Comparison of ENCODE assay signal across 1 cellular context in the genomic region with DNA sequence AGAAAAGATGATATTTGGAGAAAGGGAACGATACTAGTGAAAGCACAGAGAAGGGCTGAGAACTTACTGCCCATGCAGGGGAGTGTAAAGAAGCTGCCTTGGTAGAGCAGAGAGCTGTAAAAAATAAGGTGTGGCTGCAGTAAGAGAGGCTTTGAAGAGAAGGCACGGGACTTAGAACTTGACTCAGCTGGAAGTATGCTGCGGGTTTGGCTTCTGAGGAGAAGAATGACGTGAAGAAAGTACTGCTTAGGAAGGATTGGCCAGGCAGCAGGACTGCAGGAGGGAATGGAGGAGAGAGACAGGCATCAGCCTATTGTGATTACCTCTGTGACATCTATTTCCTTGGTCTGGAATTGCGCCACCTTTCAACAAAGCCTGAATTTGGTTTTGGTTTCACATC.
TF ChIP-seq lines count a peak whose summit lies in the region.

No MANE protein-coding gene starts in this region.

TF ChIP-seq in GM23338, 12 proteins besides CTCF, POLR2A, EP300 and RAD21 (continued from another document):
- no peak for TF ChIP-seq ZNF462 (CRISPR knock-in tag; IDR thresholded peaks at IDR 0.05)
- no peak for TF ChIP-seq STAT1 (IDR thresholded peaks at IDR 0.05; ENCODE audit: unreplicated experiment)
- TF ChIP-seq, protein P1, sequence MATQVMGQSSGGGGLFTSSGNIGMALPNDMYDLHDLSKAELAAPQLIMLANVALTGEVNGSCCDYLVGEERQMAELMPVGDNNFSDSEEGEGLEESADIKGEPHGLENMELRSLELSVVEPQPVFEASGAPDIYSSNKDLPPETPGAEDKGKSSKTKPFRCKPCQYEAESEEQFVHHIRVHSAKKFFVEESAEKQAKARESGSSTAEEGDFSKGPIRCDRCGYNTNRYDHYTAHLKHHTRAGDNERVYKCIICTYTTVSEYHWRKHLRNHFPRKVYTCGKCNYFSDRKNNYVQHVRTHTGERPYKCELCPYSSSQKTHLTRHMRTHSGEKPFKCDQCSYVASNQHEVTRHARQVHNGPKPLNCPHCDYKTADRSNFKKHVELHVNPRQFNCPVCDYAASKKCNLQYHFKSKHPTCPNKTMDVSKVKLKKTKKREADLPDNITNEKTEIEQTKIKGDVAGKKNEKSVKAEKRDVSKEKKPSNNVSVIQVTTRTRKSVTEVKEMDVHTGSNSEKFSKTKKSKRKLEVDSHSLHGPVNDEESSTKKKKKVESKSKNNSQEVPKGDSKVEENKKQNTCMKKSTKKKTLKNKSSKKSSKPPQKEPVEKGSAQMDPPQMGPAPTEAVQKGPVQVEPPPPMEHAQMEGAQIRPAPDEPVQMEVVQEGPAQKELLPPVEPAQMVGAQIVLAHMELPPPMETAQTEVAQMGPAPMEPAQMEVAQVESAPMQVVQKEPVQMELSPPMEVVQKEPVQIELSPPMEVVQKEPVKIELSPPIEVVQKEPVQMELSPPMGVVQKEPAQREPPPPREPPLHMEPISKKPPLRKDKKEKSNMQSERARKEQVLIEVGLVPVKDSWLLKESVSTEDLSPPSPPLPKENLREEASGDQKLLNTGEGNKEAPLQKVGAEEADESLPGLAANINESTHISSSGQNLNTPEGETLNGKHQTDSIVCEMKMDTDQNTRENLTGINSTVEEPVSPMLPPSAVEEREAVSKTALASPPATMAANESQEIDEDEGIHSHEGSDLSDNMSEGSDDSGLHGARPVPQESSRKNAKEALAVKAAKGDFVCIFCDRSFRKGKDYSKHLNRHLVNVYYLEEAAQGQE (IDR thresholded peaks at IDR 0.05; ENCODE audit: unreplicated experiment), result no peak
- TF ChIP-seq ZNF114 (CRISPR knock-in tag; IDR thresholded peaks at IDR 0.05), result no peak
- TF ChIP-seq CREB1 (CRISPR knock-in tag; IDR thresholded peaks at IDR 0.05; ENCODE audit: low read depth), result no peak
- no peak for TF ChIP-seq ZNF331 (CRISPR knock-in tag; IDR thresholded peaks at IDR 0.05; ENCODE audit: low read depth)
- no peak for TF ChIP-seq ETS1 (IDR thresholded peaks at IDR 0.05)
- TF ChIP-seq EZH2 (IDR thresholded peaks at IDR 0.05; ENCODE audit: low read depth, unreplicated experiment), result no peak
- TF ChIP-seq POLR2AphosphoS5 (IDR thresholded peaks at IDR 0.05; ENCODE audit: low read depth), result no peak
- no peak for TF ChIP-seq EZH2phosphoT487 (IDR thresholded peaks at IDR 0.05; ENCODE audit: unreplicated experiment)
